1 cellular context compared by ENCODE assay signal in the genomic region with DNA sequence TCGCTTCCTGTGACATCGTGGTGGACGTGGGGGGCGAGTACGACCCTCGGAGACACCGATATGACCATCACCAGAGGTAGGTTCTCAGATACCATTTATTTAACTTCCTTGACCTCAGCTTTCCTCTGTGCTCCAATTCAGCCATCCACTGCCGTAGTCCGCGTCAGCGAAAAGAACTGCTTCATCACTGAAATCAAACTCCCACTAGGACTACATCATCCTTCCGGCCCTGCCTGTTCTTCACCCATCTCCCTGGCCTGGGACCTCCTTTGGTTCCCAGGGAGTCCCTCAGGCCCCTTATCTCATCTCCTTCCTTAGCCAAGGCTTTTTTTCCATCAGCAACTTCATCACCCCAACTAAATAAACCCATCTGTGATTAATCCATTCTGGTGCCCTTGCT.
TF ChIP-seq lines count a peak whose summit lies in the region.

No MANE protein-coding gene starts in this region.

TF ChIP-seq in SK-N-SH treated with all-trans-retinoic acid at 6 μM for 48 hours, 23 proteins besides CTCF, POLR2A, EP300 and RAD21 (continued from another document):
- no peak for TF ChIP-seq PATZ1 (CRISPR knock-in tag; IDR thresholded peaks at IDR 0.05; ENCODE audit: borderline replicate concordance)
